In the genomic region with DNA sequence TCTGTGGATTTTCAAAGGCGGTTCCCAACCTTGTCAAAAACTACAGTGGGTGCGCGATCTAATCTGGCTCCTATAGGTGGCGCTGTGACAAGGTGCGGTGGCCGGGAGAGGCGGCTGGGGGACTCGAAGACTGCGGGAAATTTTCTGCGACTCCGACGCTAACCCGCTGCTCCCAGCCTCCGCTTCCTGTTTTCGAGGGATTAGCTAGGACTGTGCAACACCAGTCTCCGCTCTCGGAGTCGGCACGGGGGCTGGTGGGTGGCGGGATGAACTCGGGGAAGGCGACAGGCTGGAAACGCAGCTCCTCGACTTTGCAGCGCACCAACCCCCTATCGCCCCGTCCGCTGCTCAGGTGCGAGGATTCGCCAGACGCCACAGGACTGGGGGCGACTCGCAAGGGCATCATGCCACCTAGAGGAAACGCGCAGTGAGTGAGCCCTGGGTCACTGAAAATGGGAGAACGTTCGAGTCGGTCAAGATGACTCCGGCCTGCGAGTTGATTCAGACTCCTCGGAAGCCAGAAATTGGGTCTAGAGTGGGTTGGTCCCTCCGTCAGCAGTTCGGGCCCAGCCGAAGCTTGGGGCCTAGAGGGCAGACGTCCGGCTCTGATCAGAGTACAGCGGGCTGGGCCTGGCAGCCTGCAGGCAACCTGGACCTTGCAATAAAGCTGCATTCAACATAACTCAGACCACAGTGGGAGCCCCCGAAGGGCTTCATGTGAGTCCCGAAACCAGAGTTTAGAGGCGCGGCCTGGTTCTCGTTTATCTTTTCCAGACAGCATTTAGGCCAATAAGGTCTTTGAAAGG, we compare ENCODE assay signal across 8 cellular contexts. TPM values are rescaled to one million over a fixed set of nuclear protein-coding genes. Genes with fewer than 3 reads are reported as not detected.
A peak's percentile ranks its signal among the peaks of the same experiment; 100 is the strongest.
DNase-seq lines count a peak whose midpoint lies in the region; ATAC-seq, FAIRE-seq and TF ChIP-seq lines count a peak whose summit lies in the region.

No MANE protein-coding gene starts in this region.

- in situ Hi-C loops in ACHN (cut with HindIII; ENCODE audit: low pct_ligation_motif_present, low pct_unique_long_range_greater_than_20kb, low sequenced_read_pairs): no loop called here
- in situ Hi-C loops in SK-MEL-5 (cut with HindIII; ENCODE audit: low pct_unique_long_range_greater_than_20kb, low sequenced_read_pairs): no loop called here

- intact Hi-C loops in left ventricle myocardium inferior (cut with micrococcal nuclease): no loop called here

- H3K36me3 ChIP-seq in left ventricle myocardium inferior: no peaks in the 10 kb centered on the region
- no peaks in the 10 kb centered on the region for H3K36me3 ChIP-seq in suprapubic skin

- no peak for TF ChIP-seq POLR2A in suprapubic skin (IDR thresholded peaks at IDR 0.05)
- TF ChIP-seq POLR2A in H54 (IDR thresholded peaks at IDR 0.05; ENCODE audit: low read depth, low read length): no peak

- ATAC-seq in GM18868 (IDR thresholded peaks at IDR 0.05; ENCODE audit: unreplicated experiment): peak; percentile 38

- H3K4me1 ChIP-seq in left ventricle myocardium inferior (peaks cover 61% of the 10 kb centered on the region), suprapubic skin (peaks cover 37% of the 10 kb centered on the region)

- peak overlapping the region; percentile 34 for H3K4me3 ChIP-seq in left ventricle myocardium inferior
- H3K4me3 ChIP-seq in suprapubic skin: peak overlapping the region; percentile 32

- DNase-seq in ACHN (peak; percentile 33), SK-MEL-5 (ENCODE audit: low read depth, low spot score) (peak; percentile 56), left ventricle myocardium inferior (no peak), suprapubic skin (ENCODE audit: low spot score in 2 of 2) (no peak), H54 (ENCODE audit: insufficient read length, low spot score) (no peak), AG08396 (ENCODE audit: low spot score) (no peak), NCI-H446 treated with DMSO at 0.1 percent for 48 hours (lab: John Stamatoyannopoulos, UW) (no peak)

- 14% methylated on average over 26 of the region's 52 CpGs for WGBS in suprapubic skin

- TF ChIP-seq EP300 in suprapubic skin (IDR thresholded peaks at IDR 0.05): no peak

- peaks cover 100% of the 10 kb centered on the region for H3K27me3 ChIP-seq in left ventricle myocardium inferior (ENCODE audit: low read depth)
- H3K27me3 ChIP-seq in suprapubic skin: peaks cover 100% of the 10 kb centered on the region

- no peak overlapping the region for H3K27ac ChIP-seq in left ventricle myocardium inferior (replicated peaks)
- H3K27ac ChIP-seq in suprapubic skin: no peak overlapping the region

- H3K9me3 ChIP-seq in left ventricle myocardium inferior (replicated peaks): no peaks in the 10 kb centered on the region
- no peaks in the 10 kb centered on the region for H3K9me3 ChIP-seq in suprapubic skin

- TF ChIP-seq CTCF in left ventricle myocardium inferior (IDR thresholded peaks at IDR 0.05; ENCODE audit: borderline replicate concordance) (peak; percentile 44), suprapubic skin (IDR thresholded peaks at IDR 0.05) (peak in 1 of 2 donors; percentile 68)

- no peak for FAIRE-seq in H54 (lab: Jason Lieb, UNC)

RNA-seq across cellular contexts. Expression of a gene that starts 5.5 kb away (rescaled TPM):
- 1.9 and 2.1 TPM in 2 replicates for total RNA-seq in SK-MEL-5 (2014; rRNA removed; shearing (Covaris generic))
- polyA plus RNA-seq in SK-MEL-5 (2015; cell fraction: cytosol; rRNA removed): 2.6 and 11.0 TPM in 2 replicates
- 3.3 and 6.3 TPM in 2 replicates for polyA plus RNA-seq in SK-MEL-5 (2015; cell fraction: nucleus; rRNA removed)
- total RNA-seq in left ventricle myocardium inferior: not detected
- total RNA-seq in suprapubic skin: 1 to 10 TPM in 2 of 4 donors, under 1 TPM in 2; 0.23 to 1.5 (median 0.96) TPM

Comparison
In these comparisons a context has a peak if more than half of its experiments do, and no peak if none do; other contexts are left out.
1. DNase-seq: peak in ACHN (single experiment) and SK-MEL-5 (single experiment); none in left ventricle myocardium inferior (single experiment), suprapubic skin (0 of 2), H54 (single experiment), AG08396 (single experiment) and NCI-H446 treated with DMSO at 0.1 percent for 48 hours (single experiment).